In the genomic region with DNA sequence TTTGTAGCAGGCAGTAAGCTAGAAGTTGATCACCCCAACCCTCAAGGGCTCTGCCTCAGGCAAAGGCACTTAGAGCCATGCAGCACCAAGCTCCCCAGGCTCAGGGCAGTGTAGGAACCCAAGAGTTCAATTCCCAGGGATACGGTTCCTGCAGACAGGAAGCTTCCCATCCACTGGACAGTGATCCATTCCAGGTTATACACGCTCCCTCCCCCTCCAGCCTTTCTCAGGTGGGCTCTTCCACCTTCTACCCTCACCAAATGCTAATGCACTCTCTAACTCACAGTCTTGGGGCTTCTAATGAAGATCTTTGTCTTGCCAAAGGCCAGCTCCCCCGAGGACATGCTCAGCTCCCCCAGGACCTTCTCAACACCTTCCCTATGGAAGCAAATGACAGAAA, we compare ENCODE assay signal across 1 cellular context.
TF ChIP-seq lines count a peak whose summit lies in the region.

No MANE protein-coding gene starts in this region.

TF ChIP-seq in HepG2, 621 proteins besides CTCF, POLR2A, EP300 and RAD21:
- TF ChIP-seq ZNF432 (CRISPR knock-in tag; IDR thresholded peaks at IDR 0.05; ENCODE audit: borderline replicate concordance) (no peak), PRDM15 (CRISPR knock-in tag; IDR thresholded peaks at IDR 0.05) (peak; percentile 53; the same call in 1 of the 2 replicates)
